35 cellular contexts compared by ENCODE assay signal in genomic region chr20:58116505-58116904, GRCh38.
"Had no signal": no experiment of that assay in that cellular context is flagged by ENCODE, and none has a peak within 500 bp of the region (broad histone marks: within the 10 kb centered on the region; RNA-seq: fewer than 3 reads in every experiment).

No MANE protein-coding gene starts in this region.

- ATAC-seq: activated CD4-positive, alpha-beta T cell treated with anti-CD3 and anti-CD28 coated beads for 36 hours; activated CD4-positive, CD25-positive, alpha-beta regulatory T cell treated with anti-CD3 and anti-CD28 coated beads, Interleukin-2, amount 50 U/mL, for 24 hours; activated CD8-positive, alpha-beta T cell treated with anti-CD3 and anti-CD28 coated beads, Interleukin-2, amount 10 ng/mL, durations not matched to agents 7 days and 5 days; activated naive CD4-positive, alpha-beta T cell treated with anti-CD3 and anti-CD28 coated beads, Interleukin-2, amount 50 U/mL, for 72 hours; body of pancreas; PC-3 had no signal

- H3K9me3 ChIP-seq: adrenal gland, Peyer's patch, SJSA1 had no signal

- H3K4me3 ChIP-seq: adrenal gland, body of pancreas, breast epithelium, Peyer's patch, SJSA1 had no signal

- H3K27ac Mint-ChIP-seq: activated CD4-positive, alpha-beta T cell treated with anti-CD3 and anti-CD28 coated beads for 36 hours; activated CD4-positive, alpha-beta T cell treated with anti-CD3 and anti-CD28 coated beads, Interleukin-2, amount 10 ng/mL, durations not matched to agents 7 days and 5 days; activated CD8-positive, alpha-beta T cell treated with anti-CD3 and anti-CD28 coated beads, Interleukin-2, amount 10 ng/mL, durations not matched to agents 7 days and 5 days; activated naive CD4-positive, alpha-beta T cell treated with anti-CD3 and anti-CD28 coated beads, Interleukin-2, amount 50 U/mL, for 72 hours; activated T-cell treated with anti-CD3 and anti-CD28 coated beads, Interleukin-2, amount 50 U/mL, for 24 hours; activated T-helper 2 cell treated with anti-CD3 and anti-CD28 coated beads, Interferon-gamma antibody, Interleukin-2, Interleukin-4, amounts not matched to agents 10 μg/mL and 5 μg/mL and 100 μg/mL, durations not matched to agents 14 hours and 24 hours and 36 hours; T-helper 1 cell treated with Interleukin-12 subunit alpha and Interleukin-12 subunit beta and Interleukin-4 antibody, amounts not matched to agents 30 μg/mL and 1 μg/mL, for 36 hours; T-helper 2 cell treated with Interferon-gamma antibody and Interleukin-4, amounts not matched to agents 5 μg/mL and 100 μg/mL, for 36 hours had no signal

- H3K4me2 ChIP-seq: SK-N-SH had no signal

- H3K4me1 ChIP-seq: adrenal gland, body of pancreas, breast epithelium, Peyer's patch had no signal

- H3K4me1 Mint-ChIP-seq: activated CD4-positive, alpha-beta T cell treated with anti-CD3 and anti-CD28 coated beads for 36 hours; activated CD4-positive, alpha-beta T cell treated with anti-CD3 and anti-CD28 coated beads, Interleukin-2, amount 10 ng/mL, durations not matched to agents 7 days and 5 days had no signal

- H3K27ac ChIP-seq: adrenal gland, body of pancreas, breast epithelium, Peyer's patch, SJSA1 had no signal

- FAIRE-seq: astrocyte, TTC549 had no signal

- H3K4me3 Mint-ChIP-seq: activated CD4-positive, alpha-beta T cell treated with anti-CD3 and anti-CD28 coated beads for 36 hours; activated CD4-positive, alpha-beta T cell treated with anti-CD3 and anti-CD28 coated beads, Interleukin-2, amount 10 ng/mL, durations not matched to agents 7 days and 5 days; activated CD8-positive, alpha-beta T cell treated with anti-CD3 and anti-CD28 coated beads, Interleukin-2, amount 10 ng/mL, durations not matched to agents 7 days and 5 days; activated T-cell treated with anti-CD3 and anti-CD28 coated beads, Interleukin-2, amount 50 U/mL, for 24 hours; T-helper 1 cell treated with Interleukin-12 subunit alpha and Interleukin-12 subunit beta and Interleukin-4 antibody, amounts not matched to agents 30 μg/mL and 1 μg/mL, for 36 hours; T-helper 2 cell treated with Interferon-gamma antibody and Interleukin-4, amounts not matched to agents 5 μg/mL and 100 μg/mL, for 36 hours had no signal

- DNase-seq: activated CD4-positive, alpha-beta T cell treated with anti-CD3 and anti-CD28 coated beads for 36 hours; activated CD4-positive, alpha-beta T cell treated with anti-CD3 and anti-CD28 coated beads, Interleukin-2, amount 10 ng/mL, durations not matched to agents 7 days and 5 days; activated CD4-positive, alpha-beta T cell treated with anti-CD3 and anti-CD28 coated beads, Interleukin-2, amount 50 U/mL, for 48 hours; activated CD8-positive, alpha-beta T cell treated with anti-CD3 and anti-CD28 coated beads, Interleukin-2, amount 10 ng/mL, durations not matched to agents 7 days and 5 days; activated gamma-delta T cell; activated naive CD4-positive, alpha-beta T cell treated with Interleukin-2 at 50 U/mL for 16 hours; activated T-cell treated with anti-CD3 and anti-CD28 coated beads, Interleukin-2, amount 50 U/mL, for 24 hours; adrenal gland; body of pancreas; Karpas-422; NCI-H1048; NCI-H1105 treated with DMSO at 0.1 percent for 48 hours; NCI-H1436; NCI-H1694; NCI-H1930; NCI-H2081 treated with DMSO at 0.1 percent for 48 hours; NCI-H226; NCI-H446 treated with DMSO at 0.1 percent for 48 hours; NCI-H524; NCI-H69; NK-92 treated with Interleukin-12 subunit alpha and Interleukin-12 subunit beta, amount 100 ng/mL, for 24 hours; PC-3; Peyer's patch; RPMI8226; SHP77 treated with DMSO at 0.1 percent for 48 hours; SK-N-SH had no signal

- H3K9ac ChIP-seq: SK-N-SH had no signal

- H3K36me3 ChIP-seq: adrenal gland, breast epithelium, Peyer's patch, SJSA1 had no signal

- H3K27me3 ChIP-seq: adrenal gland, body of pancreas, breast epithelium, Peyer's patch, SJSA1 had no signal
